ENCODE assay signal across 1 cellular context in the genomic region with DNA sequence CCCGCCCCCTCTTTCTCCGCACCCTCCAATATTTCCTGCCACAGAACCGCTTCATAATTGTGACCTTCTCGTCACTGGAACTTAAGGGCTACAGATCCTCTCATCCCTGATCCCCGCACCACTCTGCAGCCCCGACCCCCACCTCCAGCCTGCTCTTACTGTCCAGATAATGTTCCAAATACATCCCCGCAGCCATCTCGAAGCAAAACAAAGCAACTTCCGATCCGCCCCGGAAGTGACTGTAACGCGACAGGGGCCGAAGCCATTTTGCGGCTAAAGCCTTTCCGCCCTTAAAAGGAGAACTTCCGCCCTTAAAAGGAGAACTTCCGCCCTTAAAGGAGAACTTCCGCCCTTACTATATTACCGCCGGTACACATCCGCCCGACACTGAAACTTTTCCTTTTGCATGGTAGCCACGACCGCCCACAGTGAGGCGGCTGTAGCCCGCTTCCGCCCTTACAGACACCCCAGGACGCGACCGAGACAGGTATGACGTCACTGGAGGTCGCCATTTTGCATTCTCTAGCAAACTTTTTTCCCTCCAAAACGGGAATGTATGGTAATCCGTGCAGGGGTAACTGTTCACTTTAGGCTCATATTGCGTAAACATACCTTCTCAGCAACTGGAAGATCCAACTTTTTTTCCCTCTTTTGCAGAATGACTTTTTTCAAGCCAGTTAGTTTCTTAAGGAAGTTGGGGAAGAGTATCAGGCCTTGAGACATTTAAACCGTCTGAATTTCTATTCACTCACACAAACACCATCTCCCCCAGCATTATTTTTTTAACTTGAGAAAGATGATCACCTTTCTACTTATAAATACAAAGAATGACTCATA.
TF ChIP-seq lines count a peak whose summit lies in the region.

Gene ING4, minus strand, starts transcription at position 214 of the 837 bp plus-strand sequence. Its CDS starts 18 bp downstream, at position 196.

TF ChIP-seq in GM12878, 131 proteins besides CTCF, POLR2A, EP300 and RAD21 (continued from another document and continues in another):
- TF ChIP-seq, protein P1, sequence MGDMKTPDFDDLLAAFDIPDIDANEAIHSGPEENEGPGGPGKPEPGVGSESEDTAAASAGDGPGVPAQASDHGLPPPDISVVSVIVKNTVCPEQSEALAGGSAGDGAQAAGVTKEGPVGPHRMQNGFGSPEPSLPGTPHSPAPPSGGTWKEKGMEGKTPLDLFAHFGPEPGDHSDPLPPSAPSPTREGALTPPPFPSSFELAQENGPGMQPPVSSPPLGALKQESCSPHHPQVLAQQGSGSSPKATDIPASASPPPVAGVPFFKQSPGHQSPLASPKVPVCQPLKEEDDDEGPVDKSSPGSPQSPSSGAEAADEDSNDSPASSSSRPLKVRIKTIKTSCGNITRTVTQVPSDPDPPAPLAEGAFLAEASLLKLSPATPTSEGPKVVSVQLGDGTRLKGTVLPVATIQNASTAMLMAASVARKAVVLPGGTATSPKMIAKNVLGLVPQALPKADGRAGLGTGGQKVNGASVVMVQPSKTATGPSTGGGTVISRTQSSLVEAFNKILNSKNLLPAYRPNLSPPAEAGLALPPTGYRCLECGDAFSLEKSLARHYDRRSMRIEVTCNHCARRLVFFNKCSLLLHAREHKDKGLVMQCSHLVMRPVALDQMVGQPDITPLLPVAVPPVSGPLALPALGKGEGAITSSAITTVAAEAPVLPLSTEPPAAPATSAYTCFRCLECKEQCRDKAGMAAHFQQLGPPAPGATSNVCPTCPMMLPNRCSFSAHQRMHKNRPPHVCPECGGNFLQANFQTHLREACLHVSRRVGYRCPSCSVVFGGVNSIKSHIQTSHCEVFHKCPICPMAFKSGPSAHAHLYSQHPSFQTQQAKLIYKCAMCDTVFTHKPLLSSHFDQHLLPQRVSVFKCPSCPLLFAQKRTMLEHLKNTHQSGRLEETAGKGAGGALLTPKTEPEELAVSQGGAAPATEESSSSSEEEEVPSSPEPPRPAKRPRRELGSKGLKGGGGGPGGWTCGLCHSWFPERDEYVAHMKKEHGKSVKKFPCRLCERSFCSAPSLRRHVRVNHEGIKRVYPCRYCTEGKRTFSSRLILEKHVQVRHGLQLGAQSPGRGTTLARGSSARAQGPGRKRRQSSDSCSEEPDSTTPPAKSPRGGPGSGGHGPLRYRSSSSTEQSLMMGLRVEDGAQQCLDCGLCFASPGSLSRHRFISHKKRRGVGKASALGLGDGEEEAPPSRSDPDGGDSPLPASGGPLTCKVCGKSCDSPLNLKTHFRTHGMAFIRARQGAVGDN (IDR thresholded peaks at IDR 0.05): peak; percentile 84
- 0 out of 2 replicates have a peak, but pooled peaks have one; percentile 41 for TF ChIP-seq ATF3 (IDR thresholded peaks at IDR 0.05; ENCODE audit: borderline replicate concordance, extremely low read depth, low read depth, low read length)
- TF ChIP-seq NFYA (IDR thresholded peaks at IDR 0.05; ENCODE audit: borderline replicate concordance, low read depth, low read length): no peak
- 0 out of 2 replicates have a peak, but pooled peaks have one; percentile 27 for TF ChIP-seq LARP7 (IDR thresholded peaks at IDR 0.05)
- TF ChIP-seq BACH1 (IDR thresholded peaks at IDR 0.05; ENCODE audit: borderline replicate concordance): no peak; the same call in 1 of the 2 replicates
- TF ChIP-seq NR2C1 (IDR thresholded peaks at IDR 0.05): peak; percentile 95
- TF ChIP-seq EED (IDR thresholded peaks at IDR 0.05; ENCODE audit: low read depth): no peak
- TF ChIP-seq SREBF1 (IDR thresholded peaks at IDR 0.05; ENCODE audit: low read length): no peak; the same call in 1 of the 2 replicates
- no peak for TF ChIP-seq MYC (IDR thresholded peaks at IDR 0.05; ENCODE audit: insufficient read depth, insufficient read length, insufficient replicate concordance, low read length, severe bottlenecking)
- TF ChIP-seq CHD1 (IDR thresholded peaks at IDR 0.05; ENCODE audit: low read depth, low read length): no peak
- TF ChIP-seq PKNOX1 (IDR thresholded peaks at IDR 0.05): peak; percentile 87
- TF ChIP-seq SIN3A (IDR thresholded peaks at IDR 0.05; ENCODE audit: low read depth, low read length): peak; percentile 46; the same call in 1 of the 2 replicates
- no peak for TF ChIP-seq MYB (IDR thresholded peaks at IDR 0.05; ENCODE audit: borderline replicate concordance, low read depth, low read length)
- TF ChIP-seq POLR2AphosphoS2 (IDR thresholded peaks at IDR 0.05; ENCODE audit: low read depth, low read length): no peak; the same call in 1 of the 2 replicates
- no peak for TF ChIP-seq RBBP5 (conservative IDR thresholded peaks at IDR 0.05)
- peak; percentile 66 for TF ChIP-seq GATAD2B (conservative IDR thresholded peaks at IDR 0.05; ENCODE audit: low read depth)
- TF ChIP-seq ZNF622 (IDR thresholded peaks at IDR 0.05): no peak
- TF ChIP-seq SUPT20H (IDR thresholded peaks at IDR 0.05; ENCODE audit: borderline replicate concordance, control insufficient read depth, low read depth, low read length): no peak
- no peak for TF ChIP-seq E2F4 (IDR thresholded peaks at IDR 0.05; ENCODE audit: low read depth, low read length)
- peak; percentile 46; the same call in 1 of the 2 replicates for TF ChIP-seq SPI1 (IDR thresholded peaks at IDR 0.05; ENCODE audit: borderline replicate concordance, insufficient read depth, low read depth, low read length)
- peak; percentile 94 for TF ChIP-seq RELA (IDR thresholded peaks at IDR 0.05; ENCODE audit: borderline replicate concordance, partially characterized antibody)
- no peak for TF ChIP-seq IRF5 (IDR thresholded peaks at IDR 0.05; ENCODE audit: borderline replicate concordance)
- TF ChIP-seq NKRF (conservative IDR thresholded peaks at IDR 0.05): peak; percentile 89
- TF ChIP-seq SRF (IDR thresholded peaks at IDR 0.05; ENCODE audit: low read depth in 2 of 2, low read length in 2 of 2): peak; percentile 94 to 98
- TF ChIP-seq ZNF274 (IDR thresholded peaks at IDR 0.05; ENCODE audit: insufficient read depth, insufficient read length): no peak
- no peak for TF ChIP-seq SUZ12 (IDR thresholded peaks at IDR 0.05; ENCODE audit: unreplicated experiment)
- no peak; the same call in 1 of the 2 replicates for TF ChIP-seq TCF7 (IDR thresholded peaks at IDR 0.05; ENCODE audit: borderline replicate concordance)
- TF ChIP-seq ZNF24 (IDR thresholded peaks at IDR 0.05): no peak
- no peak for TF ChIP-seq STAT3 (IDR thresholded peaks at IDR 0.05; ENCODE audit: low read depth, low read length)
- no peak for TF ChIP-seq NRF1 (conservative IDR thresholded peaks at IDR 0.05; ENCODE audit: low read depth, low read length)
- 0 out of 2 replicates have a peak, but pooled peaks have one; percentile 84 for TF ChIP-seq HDAC2 (IDR thresholded peaks at IDR 0.05)
- TF ChIP-seq, protein P2, sequence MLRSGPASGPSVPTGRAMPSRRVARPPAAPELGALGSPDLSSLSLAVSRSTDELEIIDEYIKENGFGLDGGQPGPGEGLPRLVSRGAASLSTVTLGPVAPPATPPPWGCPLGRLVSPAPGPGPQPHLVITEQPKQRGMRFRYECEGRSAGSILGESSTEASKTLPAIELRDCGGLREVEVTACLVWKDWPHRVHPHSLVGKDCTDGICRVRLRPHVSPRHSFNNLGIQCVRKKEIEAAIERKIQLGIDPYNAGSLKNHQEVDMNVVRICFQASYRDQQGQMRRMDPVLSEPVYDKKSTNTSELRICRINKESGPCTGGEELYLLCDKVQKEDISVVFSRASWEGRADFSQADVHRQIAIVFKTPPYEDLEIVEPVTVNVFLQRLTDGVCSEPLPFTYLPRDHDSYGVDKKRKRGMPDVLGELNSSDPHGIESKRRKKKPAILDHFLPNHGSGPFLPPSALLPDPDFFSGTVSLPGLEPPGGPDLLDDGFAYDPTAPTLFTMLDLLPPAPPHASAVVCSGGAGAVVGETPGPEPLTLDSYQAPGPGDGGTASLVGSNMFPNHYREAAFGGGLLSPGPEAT (IDR thresholded peaks at IDR 0.05; ENCODE audit: low read depth): peak; percentile 99
- no peak for TF ChIP-seq FOS (IDR thresholded peaks at IDR 0.05; ENCODE audit: borderline replicate concordance, extremely low read depth, insufficient read length)
- TF ChIP-seq, protein P3, sequence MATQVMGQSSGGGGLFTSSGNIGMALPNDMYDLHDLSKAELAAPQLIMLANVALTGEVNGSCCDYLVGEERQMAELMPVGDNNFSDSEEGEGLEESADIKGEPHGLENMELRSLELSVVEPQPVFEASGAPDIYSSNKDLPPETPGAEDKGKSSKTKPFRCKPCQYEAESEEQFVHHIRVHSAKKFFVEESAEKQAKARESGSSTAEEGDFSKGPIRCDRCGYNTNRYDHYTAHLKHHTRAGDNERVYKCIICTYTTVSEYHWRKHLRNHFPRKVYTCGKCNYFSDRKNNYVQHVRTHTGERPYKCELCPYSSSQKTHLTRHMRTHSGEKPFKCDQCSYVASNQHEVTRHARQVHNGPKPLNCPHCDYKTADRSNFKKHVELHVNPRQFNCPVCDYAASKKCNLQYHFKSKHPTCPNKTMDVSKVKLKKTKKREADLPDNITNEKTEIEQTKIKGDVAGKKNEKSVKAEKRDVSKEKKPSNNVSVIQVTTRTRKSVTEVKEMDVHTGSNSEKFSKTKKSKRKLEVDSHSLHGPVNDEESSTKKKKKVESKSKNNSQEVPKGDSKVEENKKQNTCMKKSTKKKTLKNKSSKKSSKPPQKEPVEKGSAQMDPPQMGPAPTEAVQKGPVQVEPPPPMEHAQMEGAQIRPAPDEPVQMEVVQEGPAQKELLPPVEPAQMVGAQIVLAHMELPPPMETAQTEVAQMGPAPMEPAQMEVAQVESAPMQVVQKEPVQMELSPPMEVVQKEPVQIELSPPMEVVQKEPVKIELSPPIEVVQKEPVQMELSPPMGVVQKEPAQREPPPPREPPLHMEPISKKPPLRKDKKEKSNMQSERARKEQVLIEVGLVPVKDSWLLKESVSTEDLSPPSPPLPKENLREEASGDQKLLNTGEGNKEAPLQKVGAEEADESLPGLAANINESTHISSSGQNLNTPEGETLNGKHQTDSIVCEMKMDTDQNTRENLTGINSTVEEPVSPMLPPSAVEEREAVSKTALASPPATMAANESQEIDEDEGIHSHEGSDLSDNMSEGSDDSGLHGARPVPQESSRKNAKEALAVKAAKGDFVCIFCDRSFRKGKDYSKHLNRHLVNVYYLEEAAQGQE (IDR thresholded peaks at IDR 0.05; ENCODE audit: low read depth, low read length): no peak
- no peak for TF ChIP-seq CBX3 (IDR thresholded peaks at IDR 0.05; ENCODE audit: borderline replicate concordance, low read depth)
- peak; percentile 52; the same call in 1 of the 2 replicates for TF ChIP-seq STAT1 (conservative IDR thresholded peaks at IDR 0.05)
- TF ChIP-seq NR2C2 (IDR thresholded peaks at IDR 0.05; ENCODE audit: borderline replicate concordance, control insufficient read depth, insufficient read length, low read depth): no peak
- TF ChIP-seq TAF1 (IDR thresholded peaks at IDR 0.05; ENCODE audit: borderline replicate concordance, low read depth, low read length): peak; percentile 67; the same call in 1 of the 2 replicates
- no peak for TF ChIP-seq BMI1 (IDR thresholded peaks at IDR 0.05; ENCODE audit: borderline replicate concordance)
- peak; percentile 87 for TF ChIP-seq JUND (IDR thresholded peaks at IDR 0.05; ENCODE audit: low read depth, low read length)
- TF ChIP-seq, protein P4, sequence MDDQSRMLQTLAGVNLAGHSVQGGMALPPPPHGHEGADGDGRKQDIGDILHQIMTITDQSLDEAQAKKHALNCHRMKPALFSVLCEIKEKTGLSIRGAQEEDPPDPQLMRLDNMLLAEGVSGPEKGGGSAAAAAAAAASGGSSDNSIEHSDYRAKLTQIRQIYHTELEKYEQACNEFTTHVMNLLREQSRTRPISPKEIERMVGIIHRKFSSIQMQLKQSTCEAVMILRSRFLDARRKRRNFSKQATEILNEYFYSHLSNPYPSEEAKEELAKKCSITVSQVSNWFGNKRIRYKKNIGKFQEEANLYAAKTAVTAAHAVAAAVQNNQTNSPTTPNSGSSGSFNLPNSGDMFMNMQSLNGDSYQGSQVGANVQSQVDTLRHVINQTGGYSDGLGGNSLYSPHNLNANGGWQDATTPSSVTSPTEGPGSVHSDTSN (IDR thresholded peaks at IDR 0.05; ENCODE audit: insufficient replicate concordance, low read depth, low read length): peak; percentile 8
